ENCODE assay signal across 34 cellular contexts in the genomic region with DNA sequence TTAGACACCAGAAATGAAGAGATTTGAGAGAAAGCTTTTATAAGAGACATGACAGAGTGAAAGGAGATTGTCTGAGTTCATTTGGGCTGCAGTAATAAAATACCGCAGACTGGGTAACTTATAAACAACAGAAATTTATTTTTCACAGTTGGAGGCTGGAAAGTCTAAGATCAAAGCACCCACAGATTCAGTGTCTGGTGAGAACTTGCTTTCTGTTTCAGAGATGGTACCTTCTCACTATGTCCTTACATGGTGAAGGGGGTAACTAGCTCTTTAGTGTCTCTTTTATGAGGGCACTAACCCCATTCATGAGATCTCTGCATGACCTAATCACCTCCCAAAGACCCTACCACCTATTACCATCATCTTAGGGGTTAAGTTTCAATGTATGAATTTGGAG. TPM values are rescaled to one million over a fixed set of nuclear protein-coding genes. Genes with fewer than 3 reads are reported as not detected.
DNase-seq lines count a peak whose midpoint lies in the region; ATAC-seq, FAIRE-seq and TF ChIP-seq lines count a peak whose summit lies in the region.
"Had no signal": no experiment of that assay in that cellular context is flagged by ENCODE, and none has a peak within 500 bp of the region (broad histone marks: within the 10 kb centered on the region; RNA-seq: fewer than 3 reads in every experiment).

No MANE protein-coding gene starts in this region.

- H3K36me3 ChIP-seq in CD8-positive, alpha-beta T cell (ENCODE audit: insufficient read depth, low read length): no peaks in the 10 kb centered on the region
- no peaks in the 10 kb centered on the region for H3K36me3 ChIP-seq in OCI-LY1 (ENCODE audit: insufficient read depth, low read length)
- H3K36me3 ChIP-seq: BLaER1 treated with 17β-estradiol and CSF1 and Interleukin-3, amounts not matched to agents 10 nM and 100 nM; SJSA1 had no signal

- no peaks in the 10 kb centered on the region for H3K36me3 Mint-ChIP-seq in CD8-positive, alpha-beta T cell
- H3K36me3 Mint-ChIP-seq in effector memory CD8-positive, alpha-beta T cell (ENCODE audit: insufficient read depth): no peaks in the 10 kb centered on the region
- H3K36me3 Mint-ChIP-seq in WTC11: no peaks in the 10 kb centered on the region
- H3K36me3 Mint-ChIP-seq: CD4-positive, alpha-beta memory T cell; T-cell had no signal

- H3K79me2 ChIP-seq in OCI-LY1 (ENCODE audit: insufficient read depth, low read length): no peaks in the 10 kb centered on the region

- no peak for DNase-seq in CD8-positive, alpha-beta T cell
- DNase-seq in GM12892 (ENCODE audit: insufficient read length) (no peak), NCI-H1436 (lab: John Stamatoyannopoulos, UW) (no peak), WTC11 (ENCODE audit: low spot score) (no peak)
- peak in 1 of 3 experiments; percentile 13 for DNase-seq in effector memory CD8-positive, alpha-beta T cell
- DNase-seq: AML-193; CD4-positive, alpha-beta memory T cell; DMS 273 treated with DMSO at 0.1 percent for 48 hours; DMS79; GF-D8; HCEC 1CT; KBM-7; NCI-H1048; NCI-H1417; NCI-H1694 treated with DMSO at 0.1 percent for 48 hours; NCI-H2081 treated with DMSO at 0.1 percent for 48 hours; NCI-H2171; NCI-H345; NCI-H524 treated with DMSO at 0.1 percent for 48 hours; NCI-H774; NK-92 treated with Interleukin-12 subunit alpha and Interleukin-12 subunit beta, amount 100 ng/mL, for 24 hours; PC-9; Right ventricle myocardium superior; T-cell had no signal

- H3F3A ChIP-seq in OCI-LY1 (ENCODE audit: insufficient read depth, low read length): no peaks in the 10 kb centered on the region

- H3K9me2 ChIP-seq in OCI-LY1 (ENCODE audit: low read depth, low read length): no peaks in the 10 kb centered on the region

- POLR2A ChIA-PET in CD8-positive, alpha-beta T cell (lab: Charles Lee): no interaction called here
- POLR2A ChIA-PET in WTC11 (lab: Charles Lee): no interaction called here

- no peak overlapping the region for H3K27ac ChIP-seq in CD8-positive, alpha-beta T cell (ENCODE audit: low read depth, low read length)
- peak overlapping the region; percentile 83 for H3K27ac ChIP-seq in OCI-LY1 (ENCODE audit: low read depth, low read length, poor library complexity, severe bottlenecking)
- H3K27ac ChIP-seq: A549; BLaER1 treated with 17β-estradiol and CSF1 and Interleukin-3, amounts not matched to agents 10 nM and 100 nM; PC-9; SJSA1 had no signal

- H3K27me3 ChIP-seq in CD8-positive, alpha-beta T cell (ENCODE audit: insufficient read depth, low read length): no peaks in the 10 kb centered on the region
- H3K27me3 ChIP-seq in OCI-LY1 (ENCODE audit: insufficient read depth, low read length): no peaks in the 10 kb centered on the region

- H3K27me3 Mint-ChIP-seq in CD8-positive, alpha-beta T cell (ENCODE audit: low read depth): peaks cover 5% of the 10 kb centered on the region
- H3K27me3 Mint-ChIP-seq in effector memory CD8-positive, alpha-beta T cell: peaks cover 18 to 38% of the 10 kb centered on the region in 2 donors
- H3K27me3 Mint-ChIP-seq in WTC11 (ENCODE audit: low read depth): no peaks in the 10 kb centered on the region; the same call in 1 of the 2 replicates

- no peak for TF ChIP-seq CTCF in CD8-positive, alpha-beta T cell (IDR thresholded peaks at IDR 0.05)
- TF ChIP-seq CTCF in OCI-LY1 (IDR thresholded peaks at IDR 0.05; ENCODE audit: low read length) (no peak), WTC11 (IDR thresholded peaks at IDR 0.05) (no peak)

- intact Hi-C loops in CD8-positive, alpha-beta T cell (cut with DNase I, micrococcal nuclease): no loop called here

- no peaks in the 10 kb centered on the region for H3K4me1 ChIP-seq in CD8-positive, alpha-beta T cell (ENCODE audit: insufficient read depth, low read length)
- peaks cover 69% of the 10 kb centered on the region for H3K4me1 ChIP-seq in OCI-LY1 (ENCODE audit: insufficient read depth, low read length, severe bottlenecking)
- H3K4me1 ChIP-seq: A549, SJSA1 had no signal

- H2AFZ ChIP-seq in OCI-LY1 (ENCODE audit: low read length): no peak overlapping the region
- H2AFZ ChIP-seq: PC-9 had no signal

- peak; percentile 79 for ATAC-seq in CD8-positive, alpha-beta T cell
- ATAC-seq in effector memory CD8-positive, alpha-beta T cell (replicated peaks): peak; percentile 95
- no peak for ATAC-seq in GM21786 (IDR thresholded peaks at IDR 0.05; ENCODE audit: unreplicated experiment)
- no peak for ATAC-seq in WTC11
- ATAC-seq: A549 had no signal

- H3K27ac Mint-ChIP-seq in CD8-positive, alpha-beta T cell: peak overlapping the region; percentile 34
- H3K27ac Mint-ChIP-seq in effector memory CD8-positive, alpha-beta T cell: peak overlapping the region in 1 of 2 donors; percentile 38
- no peak overlapping the region for H3K27ac Mint-ChIP-seq in WTC11
- H3K27ac Mint-ChIP-seq: CD4-positive, alpha-beta memory T cell; T-cell had no signal

- H4K20me1 ChIP-seq in OCI-LY1 (ENCODE audit: insufficient read depth, low read length): no peaks in the 10 kb centered on the region
- H4K20me1 ChIP-seq: BLaER1 treated with 17β-estradiol and CSF1 and Interleukin-3, amounts not matched to agents 10 nM and 100 nM had no signal

- no peaks in the 10 kb centered on the region for H3K9me3 ChIP-seq in CD8-positive, alpha-beta T cell (ENCODE audit: low read length)
- H3K9me3 ChIP-seq in OCI-LY1 (ENCODE audit: low read length): no peaks in the 10 kb centered on the region
- H3K9me3 ChIP-seq: A549; BLaER1 treated with 17β-estradiol and CSF1 and Interleukin-3, amounts not matched to agents 10 nM and 100 nM; SJSA1 had no signal

- H3K4me2 ChIP-seq in OCI-LY1 (ENCODE audit: low read length): peak overlapping the region; percentile 20; the same call in 1 of the 2 replicates
- H3K4me2 ChIP-seq: A549; BLaER1 treated with 17β-estradiol and CSF1 and Interleukin-3, amounts not matched to agents 10 nM and 100 nM; PC-9 had no signal

- H3K4me3 ChIP-seq in CD8-positive, alpha-beta T cell (ENCODE audit: low read depth, low read length): no peak overlapping the region
- H3K4me3 ChIP-seq in OCI-LY1 (ENCODE audit: low read depth, low read length, poor library complexity, severe bottlenecking): no peak overlapping the region
- H3K4me3 ChIP-seq: A549; BLaER1 treated with 17β-estradiol and CSF1 and Interleukin-3, amounts not matched to agents 10 nM and 100 nM; PC-9; SJSA1 had no signal

- H3K4me3 Mint-ChIP-seq in CD8-positive, alpha-beta T cell: no peak overlapping the region
- H3K4me3 Mint-ChIP-seq in effector memory CD8-positive, alpha-beta T cell: peak overlapping the region in 1 of 2 donors; percentile 53
- H3K4me3 Mint-ChIP-seq in WTC11: no peak overlapping the region
- H3K4me3 Mint-ChIP-seq: CD4-positive, alpha-beta memory T cell; T-cell had no signal

- peak; percentile 30 for FAIRE-seq in GM12892 (lab: Jason Lieb, UNC)
- FAIRE-seq: A549, GM12891, GM18507, H1, HTR-8/SVneo had no signal

- H3K9me3 Mint-ChIP-seq in CD8-positive, alpha-beta T cell: peaks cover 2% of the 10 kb centered on the region
- no peaks in the 10 kb centered on the region for H3K9me3 Mint-ChIP-seq in effector memory CD8-positive, alpha-beta T cell
- peaks cover 4% of the 10 kb centered on the region; the same call in 1 of the 2 replicates for H3K9me3 Mint-ChIP-seq in WTC11
- H3K9me3 Mint-ChIP-seq: T-cell had no signal

- H3K4me1 Mint-ChIP-seq in CD8-positive, alpha-beta T cell (ENCODE audit: low read depth): peaks cover 22% of the 10 kb centered on the region
- H3K4me1 Mint-ChIP-seq in effector memory CD8-positive, alpha-beta T cell (ENCODE audit: low read depth in 2 of 2): peaks cover 2 to 29% of the 10 kb centered on the region in 2 donors
- H3K4me1 Mint-ChIP-seq in WTC11: peaks cover 7% of the 10 kb centered on the region; the same call in 1 of the 2 replicates
- H3K4me1 Mint-ChIP-seq: CD4-positive, alpha-beta memory T cell had no signal

- peak overlapping the region; percentile 0; the same call in 1 of the 2 replicates for H3K9ac ChIP-seq in OCI-LY1 (ENCODE audit: low read length)
- H3K9ac ChIP-seq: BLaER1 treated with 17β-estradiol and CSF1 and Interleukin-3, amounts not matched to agents 10 nM and 100 nM had no signal

- CTCF ChIA-PET in CD8-positive, alpha-beta T cell (lab: Charles Lee): no interaction called here
- CTCF ChIA-PET in WTC11 (lab: Charles Lee): no interaction called here

- no peak for TF ChIP-seq POLR2A in GM12892 (IDR thresholded peaks at IDR 0.05; ENCODE audit: low read depth, low read length)

TF ChIP-seq in WTC11, 78 proteins besides CTCF, POLR2A, EP300 and RAD21 (continues in another document):
- no peak for TF ChIP-seq CREM (CRISPR knock-in tag; IDR thresholded peaks at IDR 0.05)
- TF ChIP-seq, protein P1, sequence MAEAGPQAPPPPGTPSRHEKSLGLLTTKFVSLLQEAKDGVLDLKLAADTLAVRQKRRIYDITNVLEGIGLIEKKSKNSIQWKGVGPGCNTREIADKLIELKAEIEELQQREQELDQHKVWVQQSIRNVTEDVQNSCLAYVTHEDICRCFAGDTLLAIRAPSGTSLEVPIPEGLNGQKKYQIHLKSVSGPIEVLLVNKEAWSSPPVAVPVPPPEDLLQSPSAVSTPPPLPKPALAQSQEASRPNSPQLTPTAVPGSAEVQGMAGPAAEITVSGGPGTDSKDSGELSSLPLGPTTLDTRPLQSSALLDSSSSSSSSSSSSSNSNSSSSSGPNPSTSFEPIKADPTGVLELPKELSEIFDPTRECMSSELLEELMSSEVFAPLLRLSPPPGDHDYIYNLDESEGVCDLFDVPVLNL (CRISPR knock-in tag; IDR thresholded peaks at IDR 0.05; ENCODE audit: borderline replicate concordance, low read depth): no peak

RNA-seq across cellular contexts. Expression of a gene that starts 30.9 kb away (rescaled TPM):
- not detected for total RNA-seq in CD8-positive, alpha-beta T cell
- polyA plus RNA-seq in GM12892 (2012; ENCODE audit: missing spikeins): 0.66 TPM
- total RNA-seq in WTC11 (2021): not detected in 3 replicates
- total RNA-seq: CD4-positive, alpha-beta memory T cell; H1; PC-9; Right ventricle myocardium superior; RPMI7951; SJSA1 had no signal
- polyA plus RNA-seq: A549; CD4-positive, alpha-beta memory T cell; H1 had no signal

Comparison
In these comparisons a context has a peak if more than half of its experiments do, and no peak if none do; other contexts are left out.
1. ATAC-seq: peak in CD8-positive, alpha-beta T cell (single experiment) and effector memory CD8-positive, alpha-beta T cell (single experiment); none in GM21786 (single experiment) and WTC11 (single experiment).